Comparison of ENCODE assay signal across 8 cellular contexts in genomic region chr3:88003115-88003755, GRCh38. TPM values are rescaled to one million over a fixed set of nuclear protein-coding genes. Genes with fewer than 3 reads are reported as not detected.
DNase-seq lines count a peak whose midpoint lies in the region; ATAC-seq, FAIRE-seq and TF ChIP-seq lines count a peak whose summit lies in the region.

No MANE protein-coding gene starts in this region.

- FAIRE-seq in TTC549 (lab: Jason Lieb, UNC), result peak; percentile 90

- peak; percentile 22 for DNase-seq in G401 (ENCODE audit: low spot score)
- DNase-seq in Jurkat, Clone E6-1 (ENCODE audit: low read depth, low spot score), result peak; percentile 32
- DNase-seq in glutamatergic neuron, result no peak
- peak; percentile 25 for DNase-seq in stromal cell of bone marrow (ENCODE audit: low read depth)
- no peak for DNase-seq in activated T-cell treated with anti-CD3 and anti-CD28 coated beads, Interleukin-2, amount 50 U/mL, for 1 hour

- no peaks in the 10 kb centered on the region for H3K27me3 ChIP-seq in ACC112 (ENCODE audit: insufficient read depth, low read length)

- no peak for ATAC-seq in GM21367 (IDR thresholded peaks at IDR 0.05; ENCODE audit: unreplicated experiment)

- H2AFZ ChIP-seq in ACC112 (ENCODE audit: low read length, unreplicated experiment), result peak overlapping the region; percentile 9

- no peaks in the 10 kb centered on the region for H3K27me3 Mint-ChIP-seq in glutamatergic neuron (ENCODE audit: unreplicated experiment)

- no peaks in the 10 kb centered on the region for H3K36me3 ChIP-seq in ACC112 (ENCODE audit: insufficient read depth, low read length)

- H3K4me3 ChIP-seq in ACC112 (ENCODE audit: low read depth, low read length), result no peak overlapping the region
- no peak overlapping the region for H3K4me3 ChIP-seq in Jurkat, Clone E6-1 (ENCODE audit: low read length)

- H3K9me3 Mint-ChIP-seq in glutamatergic neuron (ENCODE audit: unreplicated experiment), result no peaks in the 10 kb centered on the region

- in situ Hi-C loops in G401 (cut with HindIII; ENCODE audit: low sequenced_read_pairs), result no loop called here

- no peaks in the 10 kb centered on the region for H3K4me1 ChIP-seq in ACC112 (ENCODE audit: control insufficient read depth, insufficient read depth, low read length, unreplicated experiment)

- H3K4me1 Mint-ChIP-seq in glutamatergic neuron (ENCODE audit: low read depth, unreplicated experiment), result no peaks in the 10 kb centered on the region

- TF ChIP-seq CTCF in glutamatergic neuron (IDR thresholded peaks at IDR 0.05; ENCODE audit: partially characterized antibody, unreplicated experiment), result peak; percentile 81

- H3K27ac Mint-ChIP-seq in glutamatergic neuron (ENCODE audit: unreplicated experiment), result no peak overlapping the region

- no peaks in the 10 kb centered on the region for H3K36me3 Mint-ChIP-seq in glutamatergic neuron (ENCODE audit: unreplicated experiment)

- no peaks in the 10 kb centered on the region for H3K79me2 ChIP-seq in ACC112 (ENCODE audit: control insufficient read depth, insufficient read depth, low read length, unreplicated experiment)

- H3K4me3 Mint-ChIP-seq in glutamatergic neuron (ENCODE audit: unreplicated experiment), result no peak overlapping the region

- H3K27ac ChIP-seq in ACC112 (ENCODE audit: low read depth, low read length), result no peak overlapping the region

RNA-seq across cellular contexts. Expression of gene CGGBP1, which starts 55.6 kb away (rescaled TPM):
- total RNA-seq in G401 (2014; rRNA removed; shearing (Covaris generic)), result 12.5 and 13.0 TPM in 2 replicates
- 80.8 TPM for polyA plus RNA-seq in Jurkat, Clone E6-1 (2012; ENCODE audit: insufficient read depth, insufficient read length)
- total RNA-seq in glutamatergic neuron (ENCODE audit: unreplicated experiment), result 57.1 TPM

RNA-seq across cellular contexts. Expression of gene ZNF654, which starts 55.8 kb away (rescaled TPM):
- 7.9 and 9.1 TPM in 2 replicates for total RNA-seq in G401 (2014; rRNA removed; shearing (Covaris generic))
- polyA plus RNA-seq in Jurkat, Clone E6-1 (2012; ENCODE audit: insufficient read depth, insufficient read length), result 6.9 TPM
- 11.8 TPM for total RNA-seq in glutamatergic neuron (ENCODE audit: unreplicated experiment)

Comparison
In these comparisons a context has a peak if more than half of its experiments do, and no peak if none do; other contexts are left out.
1. DNase-seq: peak in G401 (single experiment), Jurkat, Clone E6-1 (single experiment) and stromal cell of bone marrow (single experiment); none in glutamatergic neuron (single experiment) and activated T-cell treated with anti-CD3 and anti-CD28 coated beads, Interleukin-2, amount 50 U/mL, for 1 hour (single experiment).